In the genomic region with DNA sequence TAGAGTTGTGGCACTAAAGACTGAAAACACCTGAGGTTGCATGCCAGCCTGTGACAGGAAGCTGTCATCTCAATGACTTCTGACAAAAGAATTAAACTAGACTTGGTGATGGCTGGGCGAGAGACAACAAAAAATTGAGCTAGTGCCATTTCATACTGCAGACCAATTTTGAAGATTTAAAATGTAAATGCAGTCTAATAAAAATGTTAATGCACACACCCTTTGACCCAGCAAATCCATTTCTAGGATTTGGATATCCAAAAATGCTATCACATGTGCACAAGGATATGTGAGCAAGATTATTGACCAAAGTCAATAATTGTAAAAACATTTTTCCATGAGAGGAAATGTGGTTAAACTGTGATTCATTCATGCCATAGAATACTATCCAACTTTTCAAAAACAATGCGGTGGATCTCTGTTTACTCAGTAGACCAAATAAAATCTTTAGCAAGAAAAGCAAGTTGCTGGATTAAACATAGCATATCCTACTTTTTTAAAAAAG, we compare ENCODE assay signal across 1 cellular context.
TF ChIP-seq lines count a peak whose summit lies in the region.

No MANE protein-coding gene starts in this region.

TF ChIP-seq in SK-N-SH treated with all-trans-retinoic acid at 6 μM for 48 hours, 23 proteins besides CTCF, POLR2A, EP300 and RAD21 (continued from another document):
- no peak for TF ChIP-seq CSRNP3 (CRISPR knock-in tag; IDR thresholded peaks at IDR 0.05)
- no peak for TF ChIP-seq BACH2 (CRISPR knock-in tag; IDR thresholded peaks at IDR 0.05; ENCODE audit: borderline replicate concordance)
- TF ChIP-seq TSHZ2 (CRISPR knock-in tag; IDR thresholded peaks at IDR 0.05): no peak
- TF ChIP-seq ZNF565 (CRISPR knock-in tag; conservative IDR thresholded peaks at IDR 0.05; ENCODE audit: low read depth): no peak
- TF ChIP-seq, protein P1, sequence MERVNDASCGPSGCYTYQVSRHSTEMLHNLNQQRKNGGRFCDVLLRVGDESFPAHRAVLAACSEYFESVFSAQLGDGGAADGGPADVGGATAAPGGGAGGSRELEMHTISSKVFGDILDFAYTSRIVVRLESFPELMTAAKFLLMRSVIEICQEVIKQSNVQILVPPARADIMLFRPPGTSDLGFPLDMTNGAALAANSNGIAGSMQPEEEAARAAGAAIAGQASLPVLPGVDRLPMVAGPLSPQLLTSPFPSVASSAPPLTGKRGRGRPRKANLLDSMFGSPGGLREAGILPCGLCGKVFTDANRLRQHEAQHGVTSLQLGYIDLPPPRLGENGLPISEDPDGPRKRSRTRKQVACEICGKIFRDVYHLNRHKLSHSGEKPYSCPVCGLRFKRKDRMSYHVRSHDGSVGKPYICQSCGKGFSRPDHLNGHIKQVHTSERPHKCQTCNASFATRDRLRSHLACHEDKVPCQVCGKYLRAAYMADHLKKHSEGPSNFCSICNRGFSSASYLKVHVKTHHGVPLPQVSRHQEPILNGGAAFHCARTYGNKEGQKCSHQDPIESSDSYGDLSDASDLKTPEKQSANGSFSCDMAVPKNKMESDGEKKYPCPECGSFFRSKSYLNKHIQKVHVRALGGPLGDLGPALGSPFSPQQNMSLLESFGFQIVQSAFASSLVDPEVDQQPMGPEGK (CRISPR knock-in tag; IDR thresholded peaks at IDR 0.05; ENCODE audit: borderline replicate concordance): no peak
- no peak for TF ChIP-seq ISL1 (CRISPR knock-in tag; IDR thresholded peaks at IDR 0.05)
- TF ChIP-seq OSR1 (CRISPR knock-in tag; IDR thresholded peaks at IDR 0.05): no peak
- TF ChIP-seq, protein P2, sequence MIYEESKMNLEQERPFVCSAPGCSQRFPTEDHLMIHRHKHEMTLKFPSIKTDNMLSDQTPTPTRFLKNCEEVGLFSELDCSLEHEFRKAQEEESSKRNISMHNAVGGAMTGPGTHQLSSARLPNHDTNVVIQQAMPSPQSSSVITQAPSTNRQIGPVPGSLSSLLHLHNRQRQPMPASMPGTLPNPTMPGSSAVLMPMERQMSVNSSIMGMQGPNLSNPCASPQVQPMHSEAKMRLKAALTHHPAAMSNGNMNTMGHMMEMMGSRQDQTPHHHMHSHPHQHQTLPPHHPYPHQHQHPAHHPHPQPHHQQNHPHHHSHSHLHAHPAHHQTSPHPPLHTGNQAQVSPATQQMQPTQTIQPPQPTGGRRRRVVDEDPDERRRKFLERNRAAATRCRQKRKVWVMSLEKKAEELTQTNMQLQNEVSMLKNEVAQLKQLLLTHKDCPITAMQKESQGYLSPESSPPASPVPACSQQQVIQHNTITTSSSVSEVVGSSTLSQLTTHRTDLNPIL (CRISPR knock-in tag; IDR thresholded peaks at IDR 0.05; ENCODE audit: low read depth): no peak
- no peak for TF ChIP-seq ZFP3 (CRISPR knock-in tag; IDR thresholded peaks at IDR 0.05)
- TF ChIP-seq TOX (CRISPR knock-in tag; IDR thresholded peaks at IDR 0.05; ENCODE audit: borderline replicate concordance): no peak
- no peak for TF ChIP-seq ZFP30 (CRISPR knock-in tag; IDR thresholded peaks at IDR 0.05)
- TF ChIP-seq SNAI2 (CRISPR knock-in tag; IDR thresholded peaks at IDR 0.05): no peak
- TF ChIP-seq PPARA (CRISPR knock-in tag; IDR thresholded peaks at IDR 0.05; ENCODE audit: borderline replicate concordance): no peak
- no peak for TF ChIP-seq ESRRG (CRISPR knock-in tag; IDR thresholded peaks at IDR 0.05)
- TF ChIP-seq CSDC2 (CRISPR knock-in tag; IDR thresholded peaks at IDR 0.05): no peak
- TF ChIP-seq TCF4 (CRISPR knock-in tag; IDR thresholded peaks at IDR 0.05; ENCODE audit: borderline replicate concordance): no peak
- TF ChIP-seq ZC3H10 (CRISPR knock-in tag; IDR thresholded peaks at IDR 0.05): no peak
- no peak for TF ChIP-seq ZNF8 (CRISPR knock-in tag; IDR thresholded peaks at IDR 0.05)
- TF ChIP-seq GLIS3 (CRISPR knock-in tag; IDR thresholded peaks at IDR 0.05): no peak
TF ChIP-seq in SK-N-SH treated with all-trans-retinoic acid at 6 μM for 48 hours: peak in this region for 0.
